ENCODE assay signal across 1 cellular context in the genomic region with DNA sequence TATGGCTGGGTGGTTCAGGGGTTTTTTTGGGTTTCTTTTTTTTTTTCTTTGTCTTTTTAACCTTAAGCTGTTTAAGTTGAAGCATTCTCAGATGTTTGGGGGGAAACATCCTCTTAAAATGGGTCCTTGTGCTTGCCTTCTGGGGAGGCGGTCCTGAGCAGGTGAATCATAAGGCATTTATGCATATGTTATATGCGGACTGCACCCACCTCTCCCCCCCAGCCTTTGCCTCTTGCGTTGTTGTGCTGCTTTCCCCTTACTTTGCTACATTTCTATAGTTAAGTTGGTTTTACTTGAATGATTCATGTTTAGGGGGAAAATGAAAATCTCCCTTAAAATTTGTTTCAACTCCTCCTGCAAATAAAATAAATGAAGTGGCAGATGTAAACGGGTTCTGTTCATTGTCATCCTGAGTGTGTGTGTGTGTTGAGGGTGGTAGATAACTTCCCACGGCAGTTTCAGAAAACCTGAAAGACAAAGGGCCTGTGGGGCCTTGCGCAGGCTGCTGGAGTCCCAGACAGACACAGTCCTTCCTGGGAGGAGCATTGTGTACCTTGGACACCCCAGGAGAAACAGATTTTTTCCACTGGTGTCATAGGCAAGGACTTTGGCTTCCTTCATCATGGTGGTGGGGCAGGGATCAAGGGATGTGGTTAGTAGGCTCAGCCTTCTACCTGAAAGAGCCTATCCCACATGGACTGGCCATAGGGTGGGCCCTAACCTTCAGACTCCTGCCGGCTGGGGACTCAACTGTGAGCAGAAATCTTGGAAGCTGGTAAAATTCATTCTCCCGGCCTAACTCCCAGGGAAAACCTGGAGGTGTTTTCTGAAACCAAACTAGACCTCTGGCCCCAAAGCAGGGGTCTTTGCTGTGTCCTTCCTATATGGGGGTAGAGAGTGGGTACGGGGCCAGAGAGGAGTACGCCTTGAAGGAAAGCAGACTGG.
TF ChIP-seq lines count a peak whose summit lies in the region.

No MANE protein-coding gene starts in this region.

TF ChIP-seq in WTC11, 78 proteins besides CTCF, POLR2A, EP300 and RAD21 (continued from another document):
- TF ChIP-seq, protein P1, sequence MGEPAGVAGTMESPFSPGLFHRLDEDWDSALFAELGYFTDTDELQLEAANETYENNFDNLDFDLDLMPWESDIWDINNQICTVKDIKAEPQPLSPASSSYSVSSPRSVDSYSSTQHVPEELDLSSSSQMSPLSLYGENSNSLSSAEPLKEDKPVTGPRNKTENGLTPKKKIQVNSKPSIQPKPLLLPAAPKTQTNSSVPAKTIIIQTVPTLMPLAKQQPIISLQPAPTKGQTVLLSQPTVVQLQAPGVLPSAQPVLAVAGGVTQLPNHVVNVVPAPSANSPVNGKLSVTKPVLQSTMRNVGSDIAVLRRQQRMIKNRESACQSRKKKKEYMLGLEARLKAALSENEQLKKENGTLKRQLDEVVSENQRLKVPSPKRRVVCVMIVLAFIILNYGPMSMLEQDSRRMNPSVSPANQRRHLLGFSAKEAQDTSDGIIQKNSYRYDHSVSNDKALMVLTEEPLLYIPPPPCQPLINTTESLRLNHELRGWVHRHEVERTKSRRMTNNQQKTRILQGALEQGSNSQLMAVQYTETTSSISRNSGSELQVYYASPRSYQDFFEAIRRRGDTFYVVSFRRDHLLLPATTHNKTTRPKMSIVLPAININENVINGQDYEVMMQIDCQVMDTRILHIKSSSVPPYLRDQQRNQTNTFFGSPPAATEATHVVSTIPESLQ (CRISPR knock-in tag; IDR thresholded peaks at IDR 0.05), result no peak
- TF ChIP-seq, protein P2, sequence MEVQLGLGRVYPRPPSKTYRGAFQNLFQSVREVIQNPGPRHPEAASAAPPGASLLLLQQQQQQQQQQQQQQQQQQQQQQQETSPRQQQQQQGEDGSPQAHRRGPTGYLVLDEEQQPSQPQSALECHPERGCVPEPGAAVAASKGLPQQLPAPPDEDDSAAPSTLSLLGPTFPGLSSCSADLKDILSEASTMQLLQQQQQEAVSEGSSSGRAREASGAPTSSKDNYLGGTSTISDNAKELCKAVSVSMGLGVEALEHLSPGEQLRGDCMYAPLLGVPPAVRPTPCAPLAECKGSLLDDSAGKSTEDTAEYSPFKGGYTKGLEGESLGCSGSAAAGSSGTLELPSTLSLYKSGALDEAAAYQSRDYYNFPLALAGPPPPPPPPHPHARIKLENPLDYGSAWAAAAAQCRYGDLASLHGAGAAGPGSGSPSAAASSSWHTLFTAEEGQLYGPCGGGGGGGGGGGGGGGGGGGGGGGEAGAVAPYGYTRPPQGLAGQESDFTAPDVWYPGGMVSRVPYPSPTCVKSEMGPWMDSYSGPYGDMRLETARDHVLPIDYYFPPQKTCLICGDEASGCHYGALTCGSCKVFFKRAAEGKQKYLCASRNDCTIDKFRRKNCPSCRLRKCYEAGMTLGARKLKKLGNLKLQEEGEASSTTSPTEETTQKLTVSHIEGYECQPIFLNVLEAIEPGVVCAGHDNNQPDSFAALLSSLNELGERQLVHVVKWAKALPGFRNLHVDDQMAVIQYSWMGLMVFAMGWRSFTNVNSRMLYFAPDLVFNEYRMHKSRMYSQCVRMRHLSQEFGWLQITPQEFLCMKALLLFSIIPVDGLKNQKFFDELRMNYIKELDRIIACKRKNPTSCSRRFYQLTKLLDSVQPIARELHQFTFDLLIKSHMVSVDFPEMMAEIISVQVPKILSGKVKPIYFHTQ (CRISPR knock-in tag; IDR thresholded peaks at IDR 0.05), result no peak
- TF ChIP-seq JUN (CRISPR knock-in tag; IDR thresholded peaks at IDR 0.05), result no peak
- no peak for TF ChIP-seq NFATC4 (CRISPR knock-in tag; IDR thresholded peaks at IDR 0.05)
- TF ChIP-seq, protein P3, sequence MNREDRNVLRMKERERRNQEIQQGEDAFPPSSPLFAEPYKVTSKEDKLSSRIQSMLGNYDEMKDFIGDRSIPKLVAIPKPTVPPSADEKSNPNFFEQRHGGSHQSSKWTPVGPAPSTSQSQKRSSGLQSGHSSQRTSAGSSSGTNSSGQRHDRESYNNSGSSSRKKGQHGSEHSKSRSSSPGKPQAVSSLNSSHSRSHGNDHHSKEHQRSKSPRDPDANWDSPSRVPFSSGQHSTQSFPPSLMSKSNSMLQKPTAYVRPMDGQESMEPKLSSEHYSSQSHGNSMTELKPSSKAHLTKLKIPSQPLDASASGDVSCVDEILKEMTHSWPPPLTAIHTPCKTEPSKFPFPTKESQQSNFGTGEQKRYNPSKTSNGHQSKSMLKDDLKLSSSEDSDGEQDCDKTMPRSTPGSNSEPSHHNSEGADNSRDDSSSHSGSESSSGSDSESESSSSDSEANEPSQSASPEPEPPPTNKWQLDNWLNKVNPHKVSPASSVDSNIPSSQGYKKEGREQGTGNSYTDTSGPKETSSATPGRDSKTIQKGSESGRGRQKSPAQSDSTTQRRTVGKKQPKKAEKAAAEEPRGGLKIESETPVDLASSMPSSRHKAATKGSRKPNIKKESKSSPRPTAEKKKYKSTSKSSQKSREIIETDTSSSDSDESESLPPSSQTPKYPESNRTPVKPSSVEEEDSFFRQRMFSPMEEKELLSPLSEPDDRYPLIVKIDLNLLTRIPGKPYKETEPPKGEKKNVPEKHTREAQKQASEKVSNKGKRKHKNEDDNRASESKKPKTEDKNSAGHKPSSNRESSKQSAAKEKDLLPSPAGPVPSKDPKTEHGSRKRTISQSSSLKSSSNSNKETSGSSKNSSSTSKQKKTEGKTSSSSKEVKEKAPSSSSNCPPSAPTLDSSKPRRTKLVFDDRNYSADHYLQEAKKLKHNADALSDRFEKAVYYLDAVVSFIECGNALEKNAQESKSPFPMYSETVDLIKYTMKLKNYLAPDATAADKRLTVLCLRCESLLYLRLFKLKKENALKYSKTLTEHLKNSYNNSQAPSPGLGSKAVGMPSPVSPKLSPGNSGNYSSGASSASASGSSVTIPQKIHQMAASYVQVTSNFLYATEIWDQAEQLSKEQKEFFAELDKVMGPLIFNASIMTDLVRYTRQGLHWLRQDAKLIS (CRISPR knock-in tag; IDR thresholded peaks at IDR 0.05; ENCODE audit: borderline replicate concordance), result no peak
- TF ChIP-seq, protein P4, sequence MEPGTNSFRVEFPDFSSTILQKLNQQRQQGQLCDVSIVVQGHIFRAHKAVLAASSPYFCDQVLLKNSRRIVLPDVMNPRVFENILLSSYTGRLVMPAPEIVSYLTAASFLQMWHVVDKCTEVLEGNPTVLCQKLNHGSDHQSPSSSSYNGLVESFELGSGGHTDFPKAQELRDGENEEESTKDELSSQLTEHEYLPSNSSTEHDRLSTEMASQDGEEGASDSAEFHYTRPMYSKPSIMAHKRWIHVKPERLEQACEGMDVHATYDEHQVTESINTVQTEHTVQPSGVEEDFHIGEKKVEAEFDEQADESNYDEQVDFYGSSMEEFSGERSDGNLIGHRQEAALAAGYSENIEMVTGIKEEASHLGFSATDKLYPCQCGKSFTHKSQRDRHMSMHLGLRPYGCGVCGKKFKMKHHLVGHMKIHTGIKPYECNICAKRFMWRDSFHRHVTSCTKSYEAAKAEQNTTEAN (CRISPR knock-in tag; IDR thresholded peaks at IDR 0.05), result no peak
- TF ChIP-seq JAZF1 (CRISPR knock-in tag; IDR thresholded peaks at IDR 0.05), result no peak
- TF ChIP-seq, protein P5, sequence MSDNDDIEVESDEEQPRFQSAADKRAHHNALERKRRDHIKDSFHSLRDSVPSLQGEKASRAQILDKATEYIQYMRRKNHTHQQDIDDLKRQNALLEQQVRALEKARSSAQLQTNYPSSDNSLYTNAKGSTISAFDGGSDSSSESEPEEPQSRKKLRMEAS (CRISPR knock-in tag; IDR thresholded peaks at IDR 0.05), result no peak
- TF ChIP-seq FOXP1 (CRISPR knock-in tag; IDR thresholded peaks at IDR 0.05; ENCODE audit: borderline replicate concordance), result no peak
- TF ChIP-seq, protein P6, sequence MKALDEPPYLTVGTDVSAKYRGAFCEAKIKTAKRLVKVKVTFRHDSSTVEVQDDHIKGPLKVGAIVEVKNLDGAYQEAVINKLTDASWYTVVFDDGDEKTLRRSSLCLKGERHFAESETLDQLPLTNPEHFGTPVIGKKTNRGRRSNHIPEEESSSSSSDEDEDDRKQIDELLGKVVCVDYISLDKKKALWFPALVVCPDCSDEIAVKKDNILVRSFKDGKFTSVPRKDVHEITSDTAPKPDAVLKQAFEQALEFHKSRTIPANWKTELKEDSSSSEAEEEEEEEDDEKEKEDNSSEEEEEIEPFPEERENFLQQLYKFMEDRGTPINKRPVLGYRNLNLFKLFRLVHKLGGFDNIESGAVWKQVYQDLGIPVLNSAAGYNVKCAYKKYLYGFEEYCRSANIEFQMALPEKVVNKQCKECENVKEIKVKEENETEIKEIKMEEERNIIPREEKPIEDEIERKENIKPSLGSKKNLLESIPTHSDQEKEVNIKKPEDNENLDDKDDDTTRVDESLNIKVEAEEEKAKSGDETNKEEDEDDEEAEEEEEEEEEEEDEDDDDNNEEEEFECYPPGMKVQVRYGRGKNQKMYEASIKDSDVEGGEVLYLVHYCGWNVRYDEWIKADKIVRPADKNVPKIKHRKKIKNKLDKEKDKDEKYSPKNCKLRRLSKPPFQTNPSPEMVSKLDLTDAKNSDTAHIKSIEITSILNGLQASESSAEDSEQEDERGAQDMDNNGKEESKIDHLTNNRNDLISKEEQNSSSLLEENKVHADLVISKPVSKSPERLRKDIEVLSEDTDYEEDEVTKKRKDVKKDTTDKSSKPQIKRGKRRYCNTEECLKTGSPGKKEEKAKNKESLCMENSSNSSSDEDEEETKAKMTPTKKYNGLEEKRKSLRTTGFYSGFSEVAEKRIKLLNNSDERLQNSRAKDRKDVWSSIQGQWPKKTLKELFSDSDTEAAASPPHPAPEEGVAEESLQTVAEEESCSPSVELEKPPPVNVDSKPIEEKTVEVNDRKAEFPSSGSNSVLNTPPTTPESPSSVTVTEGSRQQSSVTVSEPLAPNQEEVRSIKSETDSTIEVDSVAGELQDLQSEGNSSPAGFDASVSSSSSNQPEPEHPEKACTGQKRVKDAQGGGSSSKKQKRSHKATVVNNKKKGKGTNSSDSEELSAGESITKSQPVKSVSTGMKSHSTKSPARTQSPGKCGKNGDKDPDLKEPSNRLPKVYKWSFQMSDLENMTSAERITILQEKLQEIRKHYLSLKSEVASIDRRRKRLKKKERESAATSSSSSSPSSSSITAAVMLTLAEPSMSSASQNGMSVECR (CRISPR knock-in tag; IDR thresholded peaks at IDR 0.05; ENCODE audit: borderline replicate concordance), result no peak
- TF ChIP-seq, protein P7, sequence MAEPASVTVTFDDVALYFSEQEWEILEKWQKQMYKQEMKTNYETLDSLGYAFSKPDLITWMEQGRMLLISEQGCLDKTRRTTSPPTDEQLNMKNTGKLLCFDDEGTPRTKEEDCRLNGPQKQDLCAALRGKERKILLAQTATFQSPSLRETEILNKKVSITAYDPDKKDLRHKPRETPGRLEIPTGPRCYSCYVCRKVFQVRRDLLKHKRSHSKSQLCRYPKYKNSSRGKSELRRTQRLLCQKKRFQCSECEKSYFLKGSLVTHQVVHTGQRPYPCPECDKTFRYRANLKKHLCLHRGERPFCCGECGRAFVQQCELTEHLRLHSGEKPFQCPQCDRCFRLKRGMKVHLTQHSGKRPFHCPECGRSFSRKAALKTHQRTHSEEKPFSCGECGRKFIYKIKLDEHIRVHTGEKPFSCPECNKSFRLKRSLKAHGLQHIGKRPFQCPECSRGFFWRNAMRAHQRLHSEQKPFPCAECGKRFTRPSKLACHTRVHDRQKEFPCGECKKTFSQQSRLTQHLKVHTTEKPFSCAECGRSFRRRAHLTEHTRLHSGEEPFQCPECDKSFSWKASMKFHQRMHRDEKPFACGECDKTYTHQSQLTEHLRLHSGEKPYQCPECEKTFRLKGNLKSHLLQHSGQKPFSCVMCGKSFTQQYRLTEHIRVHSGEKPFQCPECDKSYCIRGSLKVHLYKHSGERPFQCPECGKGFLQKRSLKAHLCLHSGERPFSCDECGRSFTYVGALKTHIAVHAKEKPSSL (CRISPR knock-in tag; conservative IDR thresholded peaks at IDR 0.05), result no peak
- no peak for TF ChIP-seq ETV6 (CRISPR knock-in tag; IDR thresholded peaks at IDR 0.05)
TF ChIP-seq in WTC11: peak in this region for 0.
